In genomic region chr17:45103269-45103795, GRCh38 we compare ENCODE assay signal across 21 cellular contexts. TPM values are rescaled to one million over a fixed set of nuclear protein-coding genes. Genes with fewer than 3 reads are reported as not detected.
DNase-seq lines count a peak whose midpoint lies in the region; ATAC-seq and TF ChIP-seq lines count a peak whose summit lies in the region.
"Had no signal": no experiment of that assay in that cellular context is flagged by ENCODE, and none has a peak within 500 bp of the region (broad histone marks: within the 10 kb centered on the region; RNA-seq: fewer than 3 reads in every experiment).

No MANE protein-coding gene starts in this region.

- H3K9ac ChIP-seq in neuronal stem cell (ENCODE audit: low read depth, low read length, poor library complexity): no peak overlapping the region

- H3K23ac ChIP-seq in neuronal stem cell (ENCODE audit: low read depth, low read length, poor library complexity): peak overlapping the region; percentile 9

- H3K9me3 Mint-ChIP-seq in Caco-2 (ENCODE audit: unreplicated experiment): no peaks in the 10 kb centered on the region
- H3K9me3 Mint-ChIP-seq in MCF 10A (ENCODE audit: unreplicated experiment): no peaks in the 10 kb centered on the region
- H3K9me3 Mint-ChIP-seq: activated CD4-positive, alpha-beta memory T cell treated with anti-CD3 and anti-CD28 coated beads, Interleukin-2, amount 10 ng/mL, durations not matched to agents 7 days and 5 days had no signal

- H3K4me1 Mint-ChIP-seq in Caco-2 (ENCODE audit: low read depth, unreplicated experiment) (peaks cover 7% of the 10 kb centered on the region), MCF 10A (ENCODE audit: insufficient read depth, unreplicated experiment) (peaks cover 26% of the 10 kb centered on the region)
- H3K4me1 Mint-ChIP-seq: activated CD4-positive, alpha-beta memory T cell treated with anti-CD3 and anti-CD28 coated beads, Interleukin-2, amount 10 ng/mL, durations not matched to agents 7 days and 5 days had no signal

- H3K36me3 ChIP-seq in Caco-2 (ENCODE audit: control insufficient read depth, insufficient read depth, low read length) (peaks cover 3% of the 10 kb centered on the region), heart right ventricle (peaks cover 0 to 100% (median 62%) of the 10 kb centered on the region in 9 donors), neuronal stem cell (replicated peaks in 1 of 2; ENCODE audit: control insufficient read depth in 2 of 2, insufficient read depth in 2 of 2, low read length in 2 of 2) (peaks cover 68 to 93% of the 10 kb centered on the region in 2 donors)
- H3K36me3 ChIP-seq: uterus had no signal

- TF ChIP-seq CTCF in Caco-2 (IDR thresholded peaks at IDR 0.05; ENCODE audit: insufficient read depth in 1 of 2, low read depth in 1 of 2, low read length in 1 of 2, severe bottlenecking in 1 of 2, unreplicated experiment in 1 of 2): no peak
- no peak for TF ChIP-seq CTCF in MCF 10A (IDR thresholded peaks at IDR 0.05; ENCODE audit: unreplicated experiment)
- peak in 3 of 9 donors; percentile 8 to 32 (median 32) for TF ChIP-seq CTCF in heart right ventricle (IDR thresholded peaks at IDR 0.05)

- intact Hi-C loops in Caco-2 (cut with micrococcal nuclease; ENCODE audit: unreplicated experiment) (no loop called here), MCF 10A (cut with micrococcal nuclease) (loop anchor here (2.0 kb wide), 1 partner anchor 21 kb away; no protein-coding TSS in a partner anchor), heart right ventricle (cut with DNase I) (loop anchor here in 1 of 10 donors (10.0 kb wide), 1 partner anchor 329 kb away; no protein-coding TSS in a partner anchor)

- H3K27me3 ChIP-seq in Caco-2 (replicated peaks; ENCODE audit: control insufficient read depth, insufficient read depth, low read length): no peaks in the 10 kb centered on the region
- H3K27me3 ChIP-seq in heart right ventricle: no peaks in the 10 kb centered on the region
- H3K27me3 ChIP-seq in neuronal stem cell (ENCODE audit: control insufficient read depth in 3 of 3, insufficient read depth in 3 of 3, low read depth in 1 of 3, low read length in 3 of 3): no peaks in the 10 kb centered on the region
- H3K27me3 ChIP-seq: BLaER1 treated with 17β-estradiol and CSF1 and Interleukin-3, amounts not matched to agents 10 nM and 100 nM; uterus had no signal

- H2BK120ac ChIP-seq in neuronal stem cell (ENCODE audit: low read depth, low read length): no peak overlapping the region

- H3K18ac ChIP-seq in neuronal stem cell (ENCODE audit: low read length): no peak overlapping the region

- no peak overlapping the region for H2BK12ac ChIP-seq in neuronal stem cell (ENCODE audit: low read length)

- H4K8ac ChIP-seq in neuronal stem cell (ENCODE audit: low read depth, low read length): no peak overlapping the region

- H3K79me1 ChIP-seq in neuronal stem cell (ENCODE audit: low read depth, low read length): peaks cover 2% of the 10 kb centered on the region

- H3K4me1 ChIP-seq in Caco-2 (peaks cover 5% of the 10 kb centered on the region; the same call in 1 of the 2 replicates), heart right ventricle (peaks cover 7 to 82% (median 49%) of the 10 kb centered on the region in 9 donors), neuronal stem cell (ENCODE audit: control insufficient read depth in 2 of 2, insufficient read depth in 1 of 2, low read depth in 1 of 2, low read length in 2 of 2) (peaks cover 0 to 12% of the 10 kb centered on the region in 2 donors)
- H3K4me1 ChIP-seq: uterus had no signal

- CTCF ChIA-PET in Caco-2 (lab: Charles Lee) (interaction anchor here (1.6 kb wide), 1 partner anchor 32 kb away, joined by 9 read pairs; the partner anchor contains the start of gene ACBD4), MCF 10A (lab: Yijun Ruan, JAX) (interaction anchor here (0.6 to 3.1 kb wide), 10 partner anchors 15 to 184 kb away, joined by 3 to 16 read pairs (median 3); partner anchors contain the start of gene ACBD4)

- H3K4me2 ChIP-seq in neuronal stem cell (ENCODE audit: insufficient read depth, low read length, poor library complexity, severe bottlenecking): no peak overlapping the region

- POLR2A ChIA-PET in Caco-2 (lab: Charles Lee) (interaction anchor here (0.6 kb wide), 1 partner anchor 159 kb away, joined by 3 read pairs; no protein-coding TSS in a partner anchor), MCF 10A (lab: Yijun Ruan, JAX) (interaction anchor here (0.7 to 7.3 kb wide), 10 partner anchors 10 to 205 kb away, joined by 3 to 54 read pairs (median 10); partner anchors contain the start of genes DCAKD, EFTUD2 and NMT1)

- WGBS in heart right ventricle, 2 donors: 47 to 62% methylated on average over 9 of the region's 9 CpGs
- no CpG with 5 or more reads among the region's 9 CpGs for WGBS in neuronal stem cell (ENCODE audit: extremely low coverage in 2 of 2, insufficient read length in 2 of 2, insufficient replicate concordance in 1 of 2), 2 donors

- no peak overlapping the region for H4K91ac ChIP-seq in neuronal stem cell (ENCODE audit: low read depth, low read length, poor library complexity)

- H3K36me3 Mint-ChIP-seq in Caco-2 (ENCODE audit: insufficient read depth, unreplicated experiment): peaks cover 96% of the 10 kb centered on the region
- peaks cover 92% of the 10 kb centered on the region for H3K36me3 Mint-ChIP-seq in MCF 10A (ENCODE audit: insufficient read depth, unreplicated experiment)

- no peak overlapping the region for H2AFZ ChIP-seq in neuronal stem cell (ENCODE audit: low read length)

- H2BK15ac ChIP-seq in neuronal stem cell (ENCODE audit: low read length): no peak overlapping the region

- no peak overlapping the region for H3K4me3 ChIP-seq in Caco-2 (ENCODE audit: low read depth, low read length)
- H3K4me3 ChIP-seq in heart right ventricle: no peak overlapping the region
- no peak overlapping the region for H3K4me3 ChIP-seq in neuronal stem cell (ENCODE audit: low read length in 2 of 2)
- H3K4me3 ChIP-seq: BLaER1 treated with 17β-estradiol and CSF1 and Interleukin-3, amounts not matched to agents 10 nM and 100 nM; uterus had no signal

- no peak overlapping the region for H2BK5ac ChIP-seq in neuronal stem cell (ENCODE audit: low read length)

- no peak overlapping the region for H2AK5ac ChIP-seq in neuronal stem cell (ENCODE audit: low read depth, low read length)

- H3K9me3 ChIP-seq in Caco-2: no peaks in the 10 kb centered on the region
- no peaks in the 10 kb centered on the region for H3K9me3 ChIP-seq in heart right ventricle
- H3K9me3 ChIP-seq in neuronal stem cell (replicated peaks in 1 of 2; ENCODE audit: control insufficient read depth in 2 of 2, insufficient read depth in 1 of 2, low read depth in 1 of 2, low read length in 2 of 2): no peaks in the 10 kb centered on the region
- H3K9me3 ChIP-seq: BLaER1 treated with 17β-estradiol and CSF1 and Interleukin-3, amounts not matched to agents 10 nM and 100 nM; uterus had no signal

- peak; percentile 46 to 91 (median 72) for ATAC-seq in heart right ventricle
- no peak for ATAC-seq in GM19035 (IDR thresholded peaks at IDR 0.05; ENCODE audit: unreplicated experiment)

- H3K4me3 Mint-ChIP-seq in Caco-2 (ENCODE audit: unreplicated experiment) (peak overlapping the region; percentile 7), MCF 10A (ENCODE audit: unreplicated experiment) (peak overlapping the region; percentile 6)
- H3K4me3 Mint-ChIP-seq: activated CD4-positive, alpha-beta memory T cell treated with anti-CD3 and anti-CD28 coated beads, Interleukin-2, amount 10 ng/mL, durations not matched to agents 7 days and 5 days had no signal

- BruUV-seq in Caco-2 (replicated peaks; lab: Mats Ljungman, UMichigan) (no TSS peak), MCF 10A (replicated peaks; lab: Mats Ljungman, UMichigan) (no TSS peak)

- H3K27ac ChIP-seq in heart right ventricle (peak overlapping the region; percentile 14 to 94 (median 78)), neuronal stem cell (replicated peaks; ENCODE audit: low read length) (no peak overlapping the region)

- DNase-seq in Caco-2: no peak
- no peak for DNase-seq in MCF 10A (ENCODE audit: unreplicated experiment)
- peak; percentile 41 to 48 for DNase-seq in heart right ventricle
- no peak for DNase-seq in neuronal stem cell (ENCODE audit: low spot score)
- no peak for DNase-seq in NK-92 treated with Interleukin-12 subunit alpha and Interleukin-12 subunit beta, amount 100 ng/mL, for 24 hours (lab: John Stamatoyannopoulos, UW)
- no peak for DNase-seq in T1000 (lab: John Stamatoyannopoulos, UW)
- no peak for DNase-seq in NCI-H82 (lab: John Stamatoyannopoulos, UW)
- DNase-seq: ACHN; activated CD4-positive, alpha-beta memory T cell treated with anti-CD3 and anti-CD28 coated beads, Interleukin-2, amount 10 ng/mL, durations not matched to agents 7 days and 5 days; Calu3; central memory CD4-positive, alpha-beta T cell; foreskin fibroblast; GOT3; NCI-H1105; NCI-H2081 treated with DMSO at 0.1 percent for 48 hours; NCI-H524; nucleus accumbens; T-helper 9 cell; uterus had no signal

- H3K14ac ChIP-seq in neuronal stem cell (ENCODE audit: low read length): no peak overlapping the region

- H3K27ac Mint-ChIP-seq in Caco-2 (ENCODE audit: unreplicated experiment): no peak overlapping the region
- peak overlapping the region; percentile 80 for H3K27ac Mint-ChIP-seq in MCF 10A (ENCODE audit: low read depth, unreplicated experiment)
- H3K27ac Mint-ChIP-seq: activated CD4-positive, alpha-beta memory T cell treated with anti-CD3 and anti-CD28 coated beads, Interleukin-2, amount 10 ng/mL, durations not matched to agents 7 days and 5 days had no signal

- H3K4ac ChIP-seq in neuronal stem cell (ENCODE audit: low read length): no peak overlapping the region

- no peaks in the 10 kb centered on the region for H3K27me3 Mint-ChIP-seq in Caco-2 (ENCODE audit: insufficient read depth, unreplicated experiment)
- H3K27me3 Mint-ChIP-seq in MCF 10A (ENCODE audit: insufficient read depth, unreplicated experiment): no peaks in the 10 kb centered on the region
- H3K27me3 Mint-ChIP-seq: activated CD4-positive, alpha-beta memory T cell treated with anti-CD3 and anti-CD28 coated beads, Interleukin-2, amount 10 ng/mL, durations not matched to agents 7 days and 5 days had no signal

RNA-seq across cellular contexts. Expression of gene PLCD3, which starts 29.0 kb away (rescaled TPM):
- total RNA-seq in Caco-2 (2022) (74.3 and 88.5 TPM in 2 replicates), MCF 10A (2022) (54.5 and 69.7 TPM in 2 replicates), heart right ventricle (100 to 1,000 TPM in 9 of 10 donors, 10 to 100 TPM in 1; 87.2 to 188 (median 115) TPM)
- 10 to 100 TPM; 44.6 to 72.3 TPM for polyA plus RNA-seq in heart right ventricle
- 19.5 TPM for polyA plus RNA-seq in neuronal stem cell (2013, experiment 1 of 2)
- polyA plus RNA-seq in neuronal stem cell (2013, experiment 2 of 2): 17.6 TPM

RNA-seq across cellular contexts. Expression of gene ACBD4, which starts 32.2 kb away (rescaled TPM):
- total RNA-seq in Caco-2 (2022): 21.2 and 21.6 TPM in 2 replicates
- total RNA-seq in MCF 10A (2022): 7.2 and 7.8 TPM in 2 replicates
- total RNA-seq in heart right ventricle: 1 to 10 TPM; 6.1 to 9.7 (median 7.3) TPM
- polyA plus RNA-seq in heart right ventricle: 10 to 100 TPM in 1 of 2 donors, 1 to 10 TPM in 1; 4.2 to 16.7 TPM
- 7.8 TPM for polyA plus RNA-seq in neuronal stem cell (2013, experiment 1 of 2)
- 8.0 TPM for polyA plus RNA-seq in neuronal stem cell (2013, experiment 2 of 2)

RNA-seq across cellular contexts. Expression of gene NMT1, which starts 42.2 kb away (rescaled TPM):
- total RNA-seq in Caco-2 (2022) (173 and 179 TPM in 2 replicates), MCF 10A (2022) (85.3 and 89.7 TPM in 2 replicates), heart right ventricle (100 to 1,000 TPM in 1 of 10 donors, 10 to 100 TPM in 9; 60.6 to 110 (median 74.4) TPM)
- 10 to 100 TPM; 40.9 to 68.5 TPM for polyA plus RNA-seq in heart right ventricle
- polyA plus RNA-seq in neuronal stem cell (2013, experiment 1 of 2): 99.1 TPM
- polyA plus RNA-seq in neuronal stem cell (2013, experiment 2 of 2): 95.0 TPM

RNA-seq across cellular contexts. Expression of gene HEXIM1, which starts 44.9 kb away (rescaled TPM):
- total RNA-seq in Caco-2 (2022) (71.0 and 78.0 TPM in 2 replicates), MCF 10A (2022) (22.5 and 26.7 TPM in 2 replicates), heart right ventricle (10 to 100 TPM; 17.0 to 37.4 (median 20.1) TPM)
- 10 to 100 TPM in 1 of 2 donors, 1 to 10 TPM in 1; 8.4 to 11.0 TPM for polyA plus RNA-seq in heart right ventricle
- polyA plus RNA-seq in neuronal stem cell (2013, experiment 1 of 2): 21.6 TPM
- 22.5 TPM for polyA plus RNA-seq in neuronal stem cell (2013, experiment 2 of 2)

RNA-seq across cellular contexts. Expression of gene DCAKD, which starts 51.9 kb away (rescaled TPM):
- total RNA-seq in Caco-2 (2022) (12.0 and 15.1 TPM in 2 replicates), MCF 10A (2022) (23.1 and 23.3 TPM in 2 replicates), heart right ventricle (10 to 100 TPM; 28.1 to 46.2 (median 32.7) TPM)
- 10 to 100 TPM; 21.1 to 22.9 TPM for polyA plus RNA-seq in heart right ventricle
- polyA plus RNA-seq in neuronal stem cell (2013, experiment 1 of 2): 46.9 TPM
- 45.0 TPM for polyA plus RNA-seq in neuronal stem cell (2013, experiment 2 of 2)

Comparison
In these comparisons a context has a peak if more than half of its experiments do, and no peak if none do; other contexts are left out.
1. DNase-seq: peak in heart right ventricle (2 of 2); none in Caco-2 (0 of 2), MCF 10A (single experiment), neuronal stem cell (single experiment), NK-92 treated with Interleukin-12 subunit alpha and Interleukin-12 subunit beta, amount 100 ng/mL, for 24 hours (single experiment), T1000 (single experiment) and NCI-H82 (single experiment).